ENCODE assay signal across 20 cellular contexts in genomic region chr4:185339941-185340340, GRCh38. TPM values are rescaled to one million over a fixed set of nuclear protein-coding genes. Genes with fewer than 3 reads are reported as not detected.
DNase-seq lines count a peak whose midpoint lies in the region; ATAC-seq lines count a peak whose summit lies in the region.
"Had no signal": no experiment of that assay in that cellular context is flagged by ENCODE, and none has a peak within 500 bp of the region (broad histone marks: within the 10 kb centered on the region; RNA-seq: fewer than 3 reads in every experiment).

No MANE protein-coding gene starts in this region.

- H3K27ac Mint-ChIP-seq in activated T-cell treated with anti-CD3 and anti-CD28 coated beads, Interleukin-2, amount 50 U/mL, for 24 hours, result peak overlapping the region; percentile 22
- H3K27ac Mint-ChIP-seq in stimulated activated naive B cell treated with anti-CD40 and anti-IgM and Interleukin-4, amounts not matched to agents 10 μg/mL and 1 μg/mL and 100 μg/mL, for 72 hours, result no peak overlapping the region
- H3K27ac Mint-ChIP-seq: activated CD8-positive, alpha-beta T cell treated with anti-CD3 and anti-CD28 coated beads, Interleukin-2, amount 10 ng/mL, durations not matched to agents 7 days and 5 days; WTC11 had no signal

- peaks cover 68% of the 10 kb centered on the region for H3K36me3 Mint-ChIP-seq in activated T-cell treated with anti-CD3 and anti-CD28 coated beads, Interleukin-2, amount 50 U/mL, for 24 hours (ENCODE audit: low read depth)
- peaks cover 38% of the 10 kb centered on the region for H3K36me3 Mint-ChIP-seq in activated T-cell treated with anti-CD3 and anti-CD28 coated beads, Interleukin-2, amount 50 U/mL, for 4 hours (ENCODE audit: insufficient read depth)
- H3K36me3 Mint-ChIP-seq in stimulated activated naive B cell treated with anti-CD40 and anti-IgM and Interleukin-4, amounts not matched to agents 10 μg/mL and 1 μg/mL and 100 μg/mL, for 72 hours, result peaks cover 43 to 69% of the 10 kb centered on the region in 2 donors

- H3K4me3 Mint-ChIP-seq in activated T-cell treated with anti-CD3 and anti-CD28 coated beads, Interleukin-2, amount 50 U/mL, for 24 hours, result no peak overlapping the region
- H3K4me3 Mint-ChIP-seq in activated T-cell treated with anti-CD3 and anti-CD28 coated beads, Interleukin-2, amount 50 U/mL, for 4 hours, result no peak overlapping the region
- no peak overlapping the region for H3K4me3 Mint-ChIP-seq in stimulated activated naive B cell treated with anti-CD40 and anti-IgM and Interleukin-4, amounts not matched to agents 10 μg/mL and 1 μg/mL and 100 μg/mL, for 72 hours
- H3K4me3 Mint-ChIP-seq: activated CD8-positive, alpha-beta T cell treated with anti-CD3 and anti-CD28 coated beads, Interleukin-2, amount 10 ng/mL, durations not matched to agents 7 days and 5 days; WTC11 had no signal

- no peaks in the 10 kb centered on the region for H3K27me3 Mint-ChIP-seq in activated T-cell treated with anti-CD3 and anti-CD28 coated beads, Interleukin-2, amount 50 U/mL, for 24 hours
- H3K27me3 Mint-ChIP-seq in activated T-cell treated with anti-CD3 and anti-CD28 coated beads, Interleukin-2, amount 50 U/mL, for 4 hours (ENCODE audit: low read depth), result no peaks in the 10 kb centered on the region
- H3K27me3 Mint-ChIP-seq in stimulated activated naive B cell treated with anti-CD40 and anti-IgM and Interleukin-4, amounts not matched to agents 10 μg/mL and 1 μg/mL and 100 μg/mL, for 72 hours, result no peaks in the 10 kb centered on the region

- peaks cover 47% of the 10 kb centered on the region for H3K4me1 Mint-ChIP-seq in activated T-cell treated with anti-CD3 and anti-CD28 coated beads, Interleukin-2, amount 50 U/mL, for 24 hours (ENCODE audit: low read depth)
- H3K4me1 Mint-ChIP-seq in activated T-cell treated with anti-CD3 and anti-CD28 coated beads, Interleukin-2, amount 50 U/mL, for 4 hours (ENCODE audit: low read depth), result peaks cover 41% of the 10 kb centered on the region
- peaks cover 29 to 45% of the 10 kb centered on the region in 2 donors for H3K4me1 Mint-ChIP-seq in stimulated activated naive B cell treated with anti-CD40 and anti-IgM and Interleukin-4, amounts not matched to agents 10 μg/mL and 1 μg/mL and 100 μg/mL, for 72 hours

- ATAC-seq in activated T-cell treated with anti-CD3 and anti-CD28 coated beads, Interleukin-2, amount 50 U/mL, for 4 hours, result no peak
- ATAC-seq in HG02938 (IDR thresholded peaks at IDR 0.05; ENCODE audit: unreplicated experiment) (peak; percentile 45), GM21529 (IDR thresholded peaks at IDR 0.05; ENCODE audit: unreplicated experiment) (no peak)
- peak; percentile 43 to 69 for ATAC-seq in stimulated activated naive B cell treated with anti-CD40 and anti-IgM and Interleukin-4, amounts not matched to agents 10 μg/mL and 1 μg/mL and 100 μg/mL, for 72 hours (replicated peaks)
- ATAC-seq: activated CD8-positive, alpha-beta T cell treated with anti-CD3 and anti-CD28 coated beads, Interleukin-2, amount 10 ng/mL, durations not matched to agents 7 days and 5 days; lower lobe of right lung; WTC11 had no signal

- DNase-seq in activated T-cell treated with anti-CD3 and anti-CD28 coated beads, Interleukin-2, amount 50 U/mL, for 24 hours, result no peak
- DNase-seq in activated T-cell treated with anti-CD3 and anti-CD28 coated beads, Interleukin-2, amount 50 U/mL, for 4 hours, result no peak
- DNase-seq in NCI-H526 treated with DMSO at 0.1 percent for 48 hours (lab: John Stamatoyannopoulos, UW), result peak; percentile 88
- DNase-seq in stimulated activated naive B cell treated with anti-CD40 and anti-IgM and Interleukin-4, amounts not matched to agents 10 μg/mL and 1 μg/mL and 100 μg/mL, for 72 hours, result no peak
- DNase-seq in activated CD4-positive, CD25-positive, alpha-beta regulatory T cell treated with anti-CD3 and anti-CD28 coated beads, Interleukin-2, amount 50 U/mL, for 72 hours, result no peak
- no peak for DNase-seq in cerebellum (ENCODE audit: low spot score)
- DNase-seq: activated CD8-positive, alpha-beta T cell treated with anti-CD3 and anti-CD28 coated beads, Interleukin-2, amount 10 ng/mL, durations not matched to agents 7 days and 5 days; activated naive CD4-positive, alpha-beta T cell; amygdala; dermis blood vessel endothelial cell; GM23248; IMR-90; lower lobe of right lung; NCI-H1694; NCI-H748 treated with DMSO at 0.1 percent for 48 hours; stimulated activated CD4-positive, alpha-beta T cell treated with anti-CD3 and anti-CD28 coated beads, Interleukin-1b, Interleukin-23, amount 100 ng/mL, for 48 hours; T-helper 9 cell had no signal

- H3K9me3 Mint-ChIP-seq in activated T-cell treated with anti-CD3 and anti-CD28 coated beads, Interleukin-2, amount 50 U/mL, for 24 hours, result no peaks in the 10 kb centered on the region
- no peaks in the 10 kb centered on the region for H3K9me3 Mint-ChIP-seq in activated T-cell treated with anti-CD3 and anti-CD28 coated beads, Interleukin-2, amount 50 U/mL, for 4 hours
- no peaks in the 10 kb centered on the region for H3K9me3 Mint-ChIP-seq in stimulated activated naive B cell treated with anti-CD40 and anti-IgM and Interleukin-4, amounts not matched to agents 10 μg/mL and 1 μg/mL and 100 μg/mL, for 72 hours

RNA-seq across cellular contexts. Expression of gene LRP2BP, which starts 55.8 kb away (rescaled TPM):
- total RNA-seq in activated T-cell treated with anti-CD3 and anti-CD28 coated beads, Interleukin-2, amount 50 U/mL, for 4 hours, result under 1 TPM; 0.16 to 0.40 (median 0.21) TPM
- 13.4 TPM for total RNA-seq in cerebellum
- total RNA-seq: GM23248 had no signal

RNA-seq across cellular contexts. Expression of gene ANKRD37, which starts 56.7 kb away (rescaled TPM):
- total RNA-seq in activated T-cell treated with anti-CD3 and anti-CD28 coated beads, Interleukin-2, amount 50 U/mL, for 4 hours, result 10 to 100 TPM; 16.8 to 20.8 (median 20.3) TPM
- total RNA-seq in cerebellum, result 14.2 TPM

Comparison
In these comparisons a context has a peak if more than half of its experiments do, and no peak if none do; other contexts are left out.
1. ATAC-seq: peak in HG02938 (single experiment) and stimulated activated naive B cell treated with anti-CD40 and anti-IgM and Interleukin-4, amounts not matched to agents 10 μg/mL and 1 μg/mL and 100 μg/mL, for 72 hours (2 of 2); none in activated T-cell treated with anti-CD3 and anti-CD28 coated beads, Interleukin-2, amount 50 U/mL, for 4 hours (0 of 2) and GM21529 (single experiment).
2. RNA of gene LRP2BP, which starts 55.8 kb away (total RNA-seq): 13.4 TPM in cerebellum (single experiment); 0.16 to 0.40 TPM in activated T-cell treated with anti-CD3 and anti-CD28 coated beads, Interleukin-2, amount 50 U/mL, for 4 hours; every median in the first group is over 10 times any median in the second.